ENCODE assay signal across 17 cellular contexts in the genomic region with DNA sequence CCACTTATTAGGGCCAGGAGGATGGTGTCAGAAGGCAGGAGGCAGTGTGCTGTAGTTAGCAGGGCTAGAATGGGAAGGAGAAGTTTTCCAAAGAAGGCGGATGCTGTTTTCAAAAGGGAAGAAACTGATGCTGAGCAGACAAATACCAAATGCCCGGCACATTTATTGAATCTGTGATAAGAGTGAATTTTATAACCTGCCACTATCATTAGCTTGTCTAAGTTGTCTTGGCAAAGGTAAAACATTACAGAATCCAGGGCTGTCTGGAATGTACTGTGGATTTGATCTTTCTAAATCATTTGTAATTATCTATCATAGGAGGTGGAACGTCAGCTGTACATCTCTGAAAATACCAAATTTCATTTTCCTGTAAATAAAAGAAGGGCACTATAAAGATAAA.
"Had no signal": no experiment of that assay in that cellular context is flagged by ENCODE, and none has a peak within 500 bp of the region (broad histone marks: within the 10 kb centered on the region; RNA-seq: fewer than 3 reads in every experiment).

No MANE protein-coding gene starts in this region.

- H3K27me3 ChIP-seq: SJSA1 had no signal

- H3K9me3 ChIP-seq: SJSA1 had no signal

- H3K36me3 ChIP-seq: SJSA1 had no signal

- DNase-seq: KBM-7, MV-4-11, NCI-H1092, NCI-H1105 treated with DMSO at 0.1 percent for 48 hours, NCI-H1417 treated with DMSO at 0.1 percent for 48 hours, NCI-H146, NCI-H1694 treated with DMSO at 0.1 percent for 48 hours, NCI-H2029 treated with DMSO at 0.1 percent for 48 hours, NCI-H2171 treated with DMSO at 0.1 percent for 48 hours, NCI-H345, NCI-H446 treated with DMSO at 0.1 percent for 48 hours, NCI-H510A treated with DMSO at 0.1 percent for 48 hours, NCI-H526, Right ventricle myocardium superior, RPMI8226, SIG-M5 had no signal

- H3K27ac ChIP-seq: SJSA1 had no signal

- H3K4me3 ChIP-seq: SJSA1 had no signal
